In the genomic region with DNA sequence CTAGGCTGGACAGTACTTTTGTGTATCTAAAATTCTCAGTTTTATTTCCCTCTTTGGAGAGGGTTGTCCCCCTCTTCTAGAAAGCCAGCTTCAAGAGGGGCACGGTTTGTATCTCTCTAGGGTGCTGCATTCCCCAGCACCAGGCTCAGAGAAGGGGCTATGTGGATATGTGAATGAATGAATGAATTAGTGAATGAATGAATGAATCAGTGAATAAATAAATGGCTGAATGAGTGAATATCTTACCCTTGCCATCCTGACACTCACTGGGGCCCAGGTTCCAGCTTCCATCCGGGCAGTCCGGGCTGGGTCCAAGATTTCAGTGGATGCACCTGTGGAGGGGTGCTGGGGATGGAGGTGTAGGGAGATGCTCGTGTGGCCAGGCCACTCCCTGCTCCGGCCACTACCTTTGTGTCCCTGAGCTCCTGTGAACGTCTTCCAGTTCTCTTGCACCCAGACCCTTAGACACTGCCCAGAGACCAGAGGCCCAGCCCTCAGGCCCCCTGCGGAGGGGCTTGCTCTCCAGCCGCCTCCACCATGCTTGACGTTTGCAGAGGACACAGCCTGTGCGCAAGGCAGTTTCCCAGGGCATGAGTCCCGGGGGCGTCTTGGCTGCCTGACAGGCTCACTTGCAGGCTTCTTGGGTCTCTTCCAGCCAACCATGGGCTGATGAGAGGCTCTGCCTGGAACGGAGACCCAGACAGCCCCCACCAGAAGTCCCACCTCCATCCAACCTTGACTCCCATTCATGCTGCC, we compare ENCODE assay signal across 20 cellular contexts. TPM values are rescaled to one million over a fixed set of nuclear protein-coding genes. Genes with fewer than 3 reads are reported as not detected.
DNase-seq lines count a peak whose midpoint lies in the region; ATAC-seq, FAIRE-seq and TF ChIP-seq lines count a peak whose summit lies in the region.
"Had no signal": no experiment of that assay in that cellular context is flagged by ENCODE, and none has a peak within 500 bp of the region (broad histone marks: within the 10 kb centered on the region; RNA-seq: fewer than 3 reads in every experiment).

No MANE protein-coding gene starts in this region.

- CTCF ChIA-PET in A673 (lab: Charles Lee), result no interaction called here
- CTCF ChIA-PET in GM12878 (lab: Yijun Ruan, JAX), result interaction anchor here (0.7 to 0.8 kb wide), 2 partner anchors 10 to 32 kb away, joined by 3 read pairs; no protein-coding TSS in a partner anchor

- ATAC-seq in GM12878, result no peak

- no peaks in the 10 kb centered on the region for H3K79me2 ChIP-seq in GM12878 (ENCODE audit: control insufficient read depth, insufficient read depth, low read length)

- H3K27ac ChIP-seq in A673 (ENCODE audit: low read depth, low read length, poor library complexity, severe bottlenecking) (peak overlapping the region; percentile 90), GM12878 (ENCODE audit: control insufficient read depth, insufficient read depth) (no peak overlapping the region), vagina (no peak overlapping the region)
- H3K27ac ChIP-seq: C4-2B, HL-60 had no signal

- DNase-seq in A673 (ENCODE audit: low spot score), result peak; percentile 69
- DNase-seq in H7, result peak; percentile 39
- DNase-seq in GM12878 (ENCODE audit: low read depth, low spot score), result no peak
- DNase-seq in KBM-7, result no peak
- DNase-seq in pons (ENCODE audit: low spot score), result no peak
- DNase-seq in stimulated activated CD4-positive, alpha-beta T cell treated with anti-CD3 and anti-CD28 coated beads, Interleukin-2, amount 100 ng/mL, for 24 hours, result no peak
- no peak for DNase-seq in vagina (ENCODE audit: extremely low spot score in 2 of 2)
- DNase-seq: AML-193; Caco-2; CD4-positive, alpha-beta T cell; DMS79 treated with DMSO at 0.1 percent for 48 hours; GF-D8; GOT3; H9 had no signal

- no peak for TF ChIP-seq EP300 in GM12878 (IDR thresholded peaks at IDR 0.05; ENCODE audit: borderline replicate concordance in 1 of 2, control insufficient read depth in 1 of 2, low read depth in 2 of 2, low read length in 2 of 2)

- no peak overlapping the region for H3K9ac ChIP-seq in GM12878 (ENCODE audit: control insufficient read depth, insufficient read depth, low read length)

- RAD21 ChIA-PET in GM12878 (lab: Charles Lee; ENCODE audit: unreplicated experiment), result no interaction called here

- H3K9me3 Mint-ChIP-seq in nephron, result no peaks in the 10 kb centered on the region
- H3K9me3 Mint-ChIP-seq: CD4-positive, alpha-beta T cell; H9 had no signal

- H3K4me3 ChIP-seq in A673 (ENCODE audit: low read depth, low read length, poor library complexity, severe bottlenecking) (no peak overlapping the region), H7 (ENCODE audit: insufficient read depth, low read depth, low read length) (no peak overlapping the region), GM12878 (no peak overlapping the region), vagina (no peak overlapping the region)

- BruUV-seq in A673 (replicated peaks; lab: Mats Ljungman, UMichigan), result no TSS peak
- BruUV-seq in GM12878 (replicated peaks; lab: Mats Ljungman, UMichigan), result no TSS peak

- 43% methylated on average over 13 of the region's 13 CpGs for WGBS in GM12878 (ENCODE audit: insufficient coverage, insufficient replicate concordance, low lambda C conversion rate, missing lambda C conversion rate)

- H3K4me1 Mint-ChIP-seq in nephron, result peaks cover 6% of the 10 kb centered on the region

- no peak overlapping the region for H3K27ac Mint-ChIP-seq in nephron
- H3K27ac Mint-ChIP-seq: CD4-positive, alpha-beta T cell; H9 had no signal

- H3K4me2 ChIP-seq in GM12878 (ENCODE audit: control insufficient read depth, insufficient read depth), result no peak overlapping the region

- SMC1A ChIA-PET in GM12878 (lab: Charles Lee; ENCODE audit: uncharacterized antibody, unreplicated experiment), result interaction anchor here (0.6 kb wide), 1 partner anchor 78 kb away, joined by 3 read pairs; no protein-coding TSS in a partner anchor

- intact Hi-C loops in A673 (cut with micrococcal nuclease; ENCODE audit: unreplicated experiment), result no loop called here
- intact Hi-C loops in GM12878 (cut with micrococcal nuclease; ENCODE audit: unreplicated experiment), result no loop called here
- intact Hi-C loops in vagina (cut with DNase I), result no loop called here

- no peak overlapping the region for H2AFZ ChIP-seq in GM12878 (ENCODE audit: control insufficient read depth, low read depth, low read length)

- peaks cover 38% of the 10 kb centered on the region for H3K27me3 Mint-ChIP-seq in nephron (ENCODE audit: low read depth)

- TF ChIP-seq CTCF in A673 (conservative IDR thresholded peaks at IDR 0.05; ENCODE audit: low read depth, low read length) (no peak), GM12878 (IDR thresholded peaks at IDR 0.05 in 2 of 3, conservative IDR thresholded peaks at IDR 0.05 in 1 of 3; ENCODE audit: control insufficient read depth in 2 of 3, extremely low read depth in 1 of 3, insufficient read depth in 1 of 3, low read depth in 3 of 3, low read length in 3 of 3) (no peak), nephron (IDR thresholded peaks at IDR 0.05; ENCODE audit: unreplicated experiment in 3 of 3) (no peak), vagina (IDR thresholded peaks at IDR 0.05) (no peak)

- no peaks in the 10 kb centered on the region for H4K20me1 ChIP-seq in GM12878 (ENCODE audit: control insufficient read depth, insufficient read depth)

- H3K27me3 ChIP-seq in A673 (replicated peaks; ENCODE audit: insufficient read depth, low read depth, low read length, poor library complexity), result no peaks in the 10 kb centered on the region
- H3K27me3 ChIP-seq in H7 (ENCODE audit: control insufficient read depth, insufficient read depth, low read length), result peaks cover 12% of the 10 kb centered on the region
- peaks cover 4 to 11% of the 10 kb centered on the region in 2 experiments for H3K27me3 ChIP-seq in GM12878 (replicated peaks in 1 of 2; ENCODE audit: control insufficient read depth in 2 of 2, insufficient read depth in 2 of 2, low read length in 1 of 2)
- H3K27me3 ChIP-seq in vagina, result no peaks in the 10 kb centered on the region

- FAIRE-seq in GM12878 (lab: Jason Lieb, UNC), result no peak
- FAIRE-seq: A204.1, D721Med had no signal

- H3K36me3 Mint-ChIP-seq in nephron (ENCODE audit: low read depth), result no peaks in the 10 kb centered on the region

- in situ Hi-C loops in GM12878 (cut with MboI) (no loop called here), KBM-7 (cut with MboI; ENCODE audit: low pct_unique_long_range_greater_than_20kb, low sequenced_read_pairs) (no loop called here)

- H3K4me3 Mint-ChIP-seq in nephron, result peak overlapping the region in 2 of 3 experiments; percentile 32 to 56
- H3K4me3 Mint-ChIP-seq: CD4-positive, alpha-beta T cell had no signal

- POLR2A ChIA-PET in A673 (lab: Charles Lee; ENCODE audit: low non-redundant PET), result no interaction called here
- POLR2A ChIA-PET in GM12878 (lab: Charles Lee), result no interaction called here

- no peak for TF ChIP-seq POLR2A in GM12878 (IDR thresholded peaks at IDR 0.05; ENCODE audit: low read depth, low read length)
- no peak for TF ChIP-seq POLR2A in vagina (IDR thresholded peaks at IDR 0.05)

- H3K4me1 ChIP-seq in A673 (ENCODE audit: insufficient read depth, low read length, poor library complexity, severe bottlenecking), result peaks cover 58% of the 10 kb centered on the region
- no peaks in the 10 kb centered on the region for H3K4me1 ChIP-seq in GM12878 (ENCODE audit: control insufficient read depth, insufficient read depth, low read length)
- no peaks in the 10 kb centered on the region for H3K4me1 ChIP-seq in vagina

- H3K9me3 ChIP-seq in A673 (ENCODE audit: low read depth, low read length, poor library complexity, severe bottlenecking) (no peaks in the 10 kb centered on the region), GM12878 (replicated peaks; ENCODE audit: control insufficient read depth, insufficient read depth, low read length) (no peaks in the 10 kb centered on the region), vagina (no peaks in the 10 kb centered on the region)
- H3K9me3 ChIP-seq: Caco-2 had no signal

- H3K36me3 ChIP-seq in A673 (ENCODE audit: insufficient read depth, low read length, poor library complexity, severe bottlenecking) (no peaks in the 10 kb centered on the region), H7 (replicated peaks; ENCODE audit: control insufficient read depth, insufficient read depth, low read length) (no peaks in the 10 kb centered on the region; the same call in 1 of the 2 replicates), GM12878 (ENCODE audit: control insufficient read depth in 2 of 2, insufficient read depth in 2 of 2, low read length in 1 of 2) (no peaks in the 10 kb centered on the region), vagina (no peaks in the 10 kb centered on the region)

- TF ChIP-seq RAD21 in GM12878 (IDR thresholded peaks at IDR 0.05; ENCODE audit: insufficient read depth, low read depth, low read length), result no peak

RNA-seq across cellular contexts. Expression of a gene that starts 2.8 kb away (rescaled TPM):
- 63.5 and 81.2 TPM in 2 replicates for total RNA-seq in A673 (2021)
- total RNA-seq in H7 (2014; rRNA removed; shearing (Covaris generic)), result 4.3 and 7.4 TPM in 2 replicates
- 12.0 and 14.7 TPM in 2 replicates for total RNA-seq in GM12878 (2013; cell fraction: nucleolus; rRNA removed)
- total RNA-seq in GM12878 (2014; rRNA removed), result 0.40 and 0.60 TPM in 2 replicates
- 0.09 and 0.14 TPM in 2 replicates for total RNA-seq in GM12878 (2014; rRNA removed; fragmentation: Illumina TruSeq; extraction: Trizol)
- total RNA-seq in GM12878 (2021), result 0.43 and 0.87 TPM in 2 replicates
- 0.64 TPM for polyA plus RNA-seq in GM12878 (2011; ENCODE audit: low read depth)
- polyA plus RNA-seq in GM12878 (2011; rRNA removed), result 0.45 and 0.95 TPM in 2 replicates
- 1.2 and 1.5 TPM in 2 replicates for polyA plus RNA-seq in GM12878 (2011; cell fraction: cytosol; rRNA removed)
- polyA plus RNA-seq in GM12878 (2011; cell fraction: nucleus; rRNA removed), result 1.9 and 2.6 TPM in 2 replicates
- 1.4 and 1.6 TPM in 2 replicates for polyA plus RNA-seq in GM12878 (2012)
- polyA plus RNA-seq in GM12878 (2014; fragmentation: Illumina TruSeq; extraction: Trizol), result 0.04 and 0.10 TPM in 2 replicates
- under 1 TPM in 1 of 2 experiments, not detected in 1; 0.02 TPM for polyA plus RNA-seq in GM12878 (2014; fragmentation: Nextera tagmentation; extraction: Ambion mirVana)
- polyA plus RNA-seq in GM12878 (2014; rRNA removed), result 0.13 and 0.31 TPM in 2 replicates
- under 1 TPM; 0.16 TPM for polyA plus RNA-seq in GM12878 (2016; fragmentation: Nextera tagmentation; extraction: Ambion mirVana)
- 1.5 and 2.3 TPM in 2 replicates for polyA minus RNA-seq in GM12878 (2011; rRNA and poly(A)+ RNA removed)
- polyA minus RNA-seq in GM12878 (2011; cell fraction: cytosol; rRNA and poly(A)+ RNA removed), result 0.52 TPM in 1 of 2 replicates, not detected in the other
- 0.85 and 1.1 TPM in 2 replicates for polyA minus RNA-seq in GM12878 (2011; cell fraction: nucleus; rRNA and poly(A)+ RNA removed)
- total RNA-seq in vagina, result 1.5 TPM
- total RNA-seq: Caco-2; CD4-positive, alpha-beta T cell; HT1080 had no signal

RNA-seq across cellular contexts. Expression of a gene that starts 31.3 kb away (rescaled TPM):
- total RNA-seq in A673 (2021) (131 and 135 TPM in 2 replicates), GM12878 (2014; rRNA removed) (50.9 and 70.5 TPM in 2 replicates), GM12878 (2014; rRNA removed; fragmentation: Illumina TruSeq; extraction: Trizol) (13.3 and 14.4 TPM in 2 replicates), GM12878 (2021) (108 and 116 TPM in 2 replicates), vagina (59.7 TPM)
- 39.7 and 55.4 TPM in 2 replicates for total RNA-seq in H7 (2014; rRNA removed; shearing (Covaris generic))
- total RNA-seq in GM12878 (2013; cell fraction: nucleolus; rRNA removed), result 11.2 and 12.8 TPM in 2 replicates
- polyA plus RNA-seq in GM12878 (2011; ENCODE audit: low read depth), result 12.3 TPM
- polyA plus RNA-seq in GM12878 (2011; rRNA removed) (11.9 and 33.1 TPM in 2 replicates), GM12878 (2014; fragmentation: Illumina TruSeq; extraction: Trizol) (2.0 and 17.7 TPM in 2 replicates), GM12878 (2014; fragmentation: Nextera tagmentation; extraction: Ambion mirVana) (10 to 100 TPM in 1 of 2 experiments, 1 to 10 TPM in 1; 3.7 to 16.1 TPM), GM12878 (2014; rRNA removed) (137 and 153 TPM in 2 replicates), GM12878 (2016; fragmentation: Nextera tagmentation; extraction: Ambion mirVana) (100 to 1,000 TPM; 166 to 184 TPM)
- polyA plus RNA-seq in GM12878 (2011; cell fraction: cytosol; rRNA removed), result 54.0 and 87.9 TPM in 2 replicates
- polyA plus RNA-seq in GM12878 (2011; cell fraction: nucleus; rRNA removed), result 33.7 and 51.4 TPM in 2 replicates
- polyA plus RNA-seq in GM12878 (2012), result 45.0 and 63.4 TPM in 2 replicates
- 3.7 and 9.3 TPM in 2 replicates for polyA minus RNA-seq in GM12878 (2011; rRNA and poly(A)+ RNA removed)
- 11.5 and 14.8 TPM in 2 replicates for polyA minus RNA-seq in GM12878 (2011; cell fraction: cytosol; rRNA and poly(A)+ RNA removed)
- polyA minus RNA-seq in GM12878 (2011; cell fraction: nucleus; rRNA and poly(A)+ RNA removed), result 5.1 and 14.2 TPM in 2 replicates

RNA-seq across cellular contexts. Expression of a gene that starts 43.9 kb away (rescaled TPM):
- total RNA-seq in A673 (2021), result 11.7 and 13.3 TPM in 2 replicates
- 4.8 and 14.0 TPM in 2 replicates for total RNA-seq in H7 (2014; rRNA removed; shearing (Covaris generic))
- total RNA-seq in GM12878 (2013; cell fraction: nucleolus; rRNA removed), result 19.4 and 23.9 TPM in 2 replicates
- total RNA-seq in GM12878 (2014; rRNA removed), result 6.8 and 8.8 TPM in 2 replicates
- 5.5 TPM in 2 replicates for total RNA-seq in GM12878 (2014; rRNA removed; fragmentation: Illumina TruSeq; extraction: Trizol)
- 9.3 and 10.1 TPM in 2 replicates for total RNA-seq in GM12878 (2021)
- polyA plus RNA-seq in GM12878 (2011; ENCODE audit: low read depth), result 3.8 TPM
- polyA plus RNA-seq in GM12878 (2011; rRNA removed), result 4.4 and 5.2 TPM in 2 replicates
- 3.9 and 6.7 TPM in 2 replicates for polyA plus RNA-seq in GM12878 (2011; cell fraction: cytosol; rRNA removed)
- polyA plus RNA-seq in GM12878 (2011; cell fraction: nucleus; rRNA removed), result 31.0 and 35.9 TPM in 2 replicates
- 6.5 and 8.6 TPM in 2 replicates for polyA plus RNA-seq in GM12878 (2012)
- 4.3 and 4.7 TPM in 2 replicates for polyA plus RNA-seq in GM12878 (2014; fragmentation: Illumina TruSeq; extraction: Trizol)
- 1 to 10 TPM in 1 of 2 experiments, under 1 TPM in 1; 0.48 to 1.1 TPM for polyA plus RNA-seq in GM12878 (2014; fragmentation: Nextera tagmentation; extraction: Ambion mirVana)
- polyA plus RNA-seq in GM12878 (2014; rRNA removed), result 9.6 and 11.1 TPM in 2 replicates
- polyA plus RNA-seq in GM12878 (2016; fragmentation: Nextera tagmentation; extraction: Ambion mirVana), result 1 to 10 TPM; 1.1 to 2.7 TPM
- polyA minus RNA-seq in GM12878 (2011; rRNA and poly(A)+ RNA removed), result 3.4 and 4.4 TPM in 2 replicates
- 2.3 and 3.7 TPM in 2 replicates for polyA minus RNA-seq in GM12878 (2011; cell fraction: cytosol; rRNA and poly(A)+ RNA removed)
- polyA minus RNA-seq in GM12878 (2011; cell fraction: nucleus; rRNA and poly(A)+ RNA removed), result 4.4 and 8.6 TPM in 2 replicates
- total RNA-seq in vagina, result 54.5 TPM

Comparison
In these comparisons a context has a peak if more than half of its experiments do, and no peak if none do; other contexts are left out.
1. DNase-seq: peak in A673 (single experiment) and H7 (single experiment); none in GM12878 (single experiment), KBM-7 (single experiment), pons (single experiment), stimulated activated CD4-positive, alpha-beta T cell treated with anti-CD3 and anti-CD28 coated beads, Interleukin-2, amount 100 ng/mL, for 24 hours (0 of 2) and vagina (0 of 2).